12 cellular contexts compared by ENCODE assay signal in genomic region chr7:2173184-2173827, GRCh38. TPM values are rescaled to one million over a fixed set of nuclear protein-coding genes. Genes with fewer than 3 reads are reported as not detected.
A peak's percentile ranks its signal among the peaks of the same experiment; 100 is the strongest.
DNase-seq lines count a peak whose midpoint lies in the region; ATAC-seq and TF ChIP-seq lines count a peak whose summit lies in the region.
"Had no signal": no experiment of that assay in that cellular context is flagged by ENCODE, and none has a peak within 500 bp of the region (broad histone marks: within the 10 kb centered on the region; RNA-seq: fewer than 3 reads in every experiment).

No MANE protein-coding gene starts in this region.

- CTCF ChIA-PET in AG04450 (lab: Charles Lee) (no interaction called here), SK-N-SH (lab: Yijun Ruan, JAX) (interaction anchor here (0.9 to 1.4 kb wide), 3 partner anchors 13 to 42 kb away, joined by 3 to 6 read pairs (median 3); no protein-coding TSS in a partner anchor)

- no peak for TF ChIP-seq RAD21 in SK-N-SH (IDR thresholded peaks at IDR 0.05; ENCODE audit: low read length)

- H3K27me3 ChIP-seq in AG04450 (ENCODE audit: control insufficient read depth, insufficient read depth, low read length): peaks cover 2% of the 10 kb centered on the region
- no peaks in the 10 kb centered on the region for H3K27me3 ChIP-seq in SK-N-SH (ENCODE audit: insufficient read depth)
- no peaks in the 10 kb centered on the region for H3K27me3 ChIP-seq in gastrocnemius medialis
- H3K27me3 ChIP-seq in suprapubic skin: no peaks in the 10 kb centered on the region

- TF ChIP-seq POLR2A in gastrocnemius medialis (IDR thresholded peaks at IDR 0.05): no peak
- TF ChIP-seq POLR2A in suprapubic skin (IDR thresholded peaks at IDR 0.05): no peak

- H3K9me3 ChIP-seq in AG04450 (ENCODE audit: control insufficient read depth, insufficient read depth, low read length): no peaks in the 10 kb centered on the region
- H3K9me3 ChIP-seq in SK-N-SH: no peaks in the 10 kb centered on the region
- H3K9me3 ChIP-seq in gastrocnemius medialis: no peaks in the 10 kb centered on the region
- H3K9me3 ChIP-seq in suprapubic skin: no peaks in the 10 kb centered on the region
- H3K9me3 ChIP-seq: Caco-2 had no signal

- in situ Hi-C loops in gastrocnemius medialis (cut with MboI; ENCODE audit: low sequenced_read_pairs in 4 of 4): no loop called here

- no peak overlapping the region for H2AFZ ChIP-seq in SK-N-SH (ENCODE audit: low read depth)

- peaks cover 2 to 8% of the 10 kb centered on the region in 2 experiments for H3K36me3 ChIP-seq in SK-N-SH (replicated peaks in 1 of 2; ENCODE audit: control insufficient read depth in 1 of 2, insufficient read depth in 2 of 2, low read length in 1 of 2)
- no peaks in the 10 kb centered on the region for H3K36me3 ChIP-seq in gastrocnemius medialis
- no peaks in the 10 kb centered on the region for H3K36me3 ChIP-seq in suprapubic skin

- H3K4me2 ChIP-seq in SK-N-SH: peak overlapping the region; percentile 30; the same call in 1 of the 2 replicates

- 91% methylated on average over 15 of the region's 15 CpGs for WGBS in SK-N-SH (ENCODE audit: low lambda C conversion rate)
- WGBS in suprapubic skin: 91% methylated on average over 15 of the region's 15 CpGs

- TF ChIP-seq EP300 in SK-N-SH (IDR thresholded peaks at IDR 0.05; ENCODE audit: borderline replicate concordance in 1 of 2, low read depth in 1 of 2, low read length in 1 of 2) (no peak), suprapubic skin (IDR thresholded peaks at IDR 0.05) (no peak)

- peaks cover 29 to 61% of the 10 kb centered on the region in 2 experiments for H3K4me1 ChIP-seq in SK-N-SH (ENCODE audit: control insufficient read depth in 1 of 2, insufficient read depth in 2 of 2, low read depth in 1 of 2, low read length in 1 of 2)
- H3K4me1 ChIP-seq in gastrocnemius medialis: peaks cover 27 to 47% of the 10 kb centered on the region in 2 donors
- H3K4me1 ChIP-seq in suprapubic skin: peaks cover 2% of the 10 kb centered on the region

- peaks cover 3% of the 10 kb centered on the region; the same call in 1 of the 2 replicates for H3K79me2 ChIP-seq in SK-N-SH (ENCODE audit: insufficient read depth)

- no peak overlapping the region for H3K9ac ChIP-seq in SK-N-SH

- H4K20me1 ChIP-seq in SK-N-SH (ENCODE audit: insufficient read depth): no peaks in the 10 kb centered on the region

- peak overlapping the region; percentile 78 for H3K27ac ChIP-seq in AG04450 (ENCODE audit: low read depth, low read length)
- H3K27ac ChIP-seq in SK-N-SH (ENCODE audit: low read depth in 2 of 2, low read length in 1 of 2): peak overlapping the region; percentile 37 to 70; a peak in 3 of 4 replicates
- H3K27ac ChIP-seq in gastrocnemius medialis: no peak overlapping the region
- H3K27ac ChIP-seq in suprapubic skin: no peak overlapping the region

- DNase-seq in AG04450 (ENCODE audit: low read depth, low spot score) (no peak), GDM1 (lab: John Stamatoyannopoulos, UW) (peak; percentile 20), SK-N-SH (peak; percentile 32), mesenteric fat pad (ENCODE audit: low spot score) (peak; percentile 78), gastrocnemius medialis (no peak), suprapubic skin (ENCODE audit: low spot score in 2 of 2) (no peak), left lobe of liver (ENCODE audit: low spot score) (no peak)
- DNase-seq: activated T-cell treated with anti-CD3 and anti-CD28 coated beads, Interleukin-2, amount 50 U/mL, for 1 hour; Caco-2; NCI-H524 treated with DMSO at 0.1 percent for 48 hours; stimulated activated CD4-positive, alpha-beta T cell treated with anti-CD3 and anti-CD28 coated beads, Interleukin-4, amount 100 ng/mL, for 24 hours had no signal

- ATAC-seq in gastrocnemius medialis (no peak), esophagus mucosa (no peak), left lobe of liver (no peak)

- intact Hi-C loops in gastrocnemius medialis (cut with DNase I; ENCODE audit: low total_unique reads): no loop called here

- no peak for TF ChIP-seq CTCF in AG04450 (IDR thresholded peaks at IDR 0.05; ENCODE audit: low read depth, low read length)
- TF ChIP-seq CTCF in SK-N-SH (IDR thresholded peaks at IDR 0.05): no peak
- no peak for TF ChIP-seq CTCF in gastrocnemius medialis (IDR thresholded peaks at IDR 0.05 in 4 of 5, conservative IDR thresholded peaks at IDR 0.05 in 1 of 5)
- no peak for TF ChIP-seq CTCF in suprapubic skin (IDR thresholded peaks at IDR 0.05)

- H3K9me2 ChIP-seq in SK-N-SH: no peaks in the 10 kb centered on the region

- POLR2A ChIA-PET in AG04450 (lab: Yijun Ruan, JAX) (interaction anchor here (1.6 kb wide), 1 partner anchor 16 kb away, joined by 5 read pairs; no protein-coding TSS in a partner anchor), SK-N-SH (lab: Yijun Ruan, JAX) (no interaction called here)

- H3K4me3 ChIP-seq in AG04450 (ENCODE audit: low read depth, low read length): 0 out of 2 replicates have a peak overlapping the region, but pooled peaks have one; percentile 27
- H3K4me3 ChIP-seq in SK-N-SH (ENCODE audit: low read depth in 2 of 2, low read length in 1 of 2): no peak overlapping the region
- no peak overlapping the region for H3K4me3 ChIP-seq in gastrocnemius medialis
- no peak overlapping the region for H3K4me3 ChIP-seq in suprapubic skin

- peaks cover 27% of the 10 kb centered on the region for H3F3A ChIP-seq in SK-N-SH (replicated peaks; ENCODE audit: insufficient read depth)

TF ChIP-seq in SK-N-SH, 30 proteins besides CTCF, POLR2A, EP300 and RAD21:
- TF ChIP-seq JUND (IDR thresholded peaks at IDR 0.05) (no peak), TAF1 (IDR thresholded peaks at IDR 0.05; ENCODE audit: borderline replicate concordance, low read depth, low read length) (no peak), POLR2AphosphoS5 (IDR thresholded peaks at IDR 0.05; ENCODE audit: low read depth, low read length) (no peak), USF1 (IDR thresholded peaks at IDR 0.05; ENCODE audit: borderline replicate concordance, low read depth) (no peak)

RNA-seq across cellular contexts. Expression of gene MAD1L1, which starts 59.4 kb away (rescaled TPM):
- polyA plus RNA-seq in AG04450 (2011; rRNA removed) (11.9 and 13.5 TPM in 2 replicates), SK-N-SH (2012; rRNA removed) (28.7 and 46.2 TPM in 2 replicates)
- polyA minus RNA-seq in AG04450 (2011; rRNA and poly(A)+ RNA removed): 21.9 and 24.0 TPM in 2 replicates
- polyA plus RNA-seq in SK-N-SH (2012; cell fraction: cytosol; rRNA removed): 20.4 and 23.6 TPM in 2 replicates
- 29.9 and 64.7 TPM in 2 replicates for polyA plus RNA-seq in SK-N-SH (2012; cell fraction: nucleus; rRNA removed)
- total RNA-seq in mesenteric fat pad (32.2 TPM), gastrocnemius medialis (10 to 100 TPM; 19.7 to 32.4 (median 22.7) TPM), esophagus mucosa (23.7 TPM), suprapubic skin (10 to 100 TPM; 53.2 to 69.8 (median 62.2) TPM), left lobe of liver (24.9 TPM)

Comparison
In these comparisons a context has a peak if more than half of its experiments do, and no peak if none do; other contexts are left out.
1. DNase-seq: peak in GDM1 (single experiment), SK-N-SH (single experiment) and mesenteric fat pad (single experiment); none in AG04450 (single experiment), gastrocnemius medialis (0 of 2), suprapubic skin (0 of 2) and left lobe of liver (single experiment).
2. H3K27ac ChIP-seq: peak in AG04450 (single experiment) and SK-N-SH (2 of 2); none in gastrocnemius medialis (0 of 4) and suprapubic skin (single experiment).